In genomic region chr14:74085047-74085637, GRCh38 we compare ENCODE assay signal across 8 cellular contexts. TPM values are rescaled to one million over a fixed set of nuclear protein-coding genes. Genes with fewer than 3 reads are reported as not detected.
A peak's percentile ranks its signal among the peaks of the same experiment; 100 is the strongest.
DNase-seq lines count a peak whose midpoint lies in the region; ATAC-seq and TF ChIP-seq lines count a peak whose summit lies in the region.

No MANE protein-coding gene starts in this region.

- no CpG with 5 or more reads among the region's 26 CpGs for WGBS in mesendoderm (ENCODE audit: extremely low coverage, insufficient coverage, low lambda C conversion rate)
- 0% methylated on average over 26 of the region's 26 CpGs for WGBS in thyroid gland, 2 donors

- H3K4me1 ChIP-seq in SJSA1 (replicated peaks) (peaks cover 11% of the 10 kb centered on the region), mesendoderm (ENCODE audit: control insufficient read depth, low read depth, low read length) (peaks cover 5% of the 10 kb centered on the region), thyroid gland (peaks cover 3 to 14% of the 10 kb centered on the region in 2 donors)

- peak overlapping the region; percentile 87 for H3K4me3 Mint-ChIP-seq in dendritic cell treated with granulocyte-macrophage colony-stimulating factor and Interleukin-4, amounts not matched to agents 40 ng/mL and 50 ng/mL, for 4 days

- H3K9me3 ChIP-seq in SJSA1 (replicated peaks) (no peaks in the 10 kb centered on the region), thyroid gland (no peaks in the 10 kb centered on the region)

- peak overlapping the region; percentile 60 for H3K4me3 ChIP-seq in SJSA1
- peak overlapping the region; percentile 82 for H3K4me3 ChIP-seq in mesendoderm (ENCODE audit: low read length)
- peak overlapping the region in 2 of 3 donors; percentile 51 to 59 for H3K4me3 ChIP-seq in thyroid gland (replicated peaks in 1 of 3)

- H3K27me3 ChIP-seq in SJSA1 (replicated peaks) (no peaks in the 10 kb centered on the region), mesendoderm (ENCODE audit: insufficient read depth, low read length, poor library complexity) (no peaks in the 10 kb centered on the region), thyroid gland (no peaks in the 10 kb centered on the region)

- no peak overlapping the region for H2AK5ac ChIP-seq in mesendoderm (ENCODE audit: low read length)

- H3K56ac ChIP-seq in mesendoderm (ENCODE audit: low read length): peak overlapping the region; percentile 87

- H3K18ac ChIP-seq in mesendoderm (ENCODE audit: low read length): peak overlapping the region; percentile 34

- peak overlapping the region; percentile 82 for H3K9ac ChIP-seq in mesendoderm (ENCODE audit: low read length)

- H3K27ac ChIP-seq in SJSA1: peak overlapping the region; percentile 80
- H3K27ac ChIP-seq in mesendoderm (ENCODE audit: low read depth, low read length): no peak overlapping the region
- H3K27ac ChIP-seq in thyroid gland: peak overlapping the region in 2 of 3 donors; percentile 54 to 64

- peaks cover 3% of the 10 kb centered on the region for H3K79me2 ChIP-seq in mesendoderm (ENCODE audit: control insufficient read depth, insufficient read depth, low read length)

- H3K9me3 Mint-ChIP-seq in dendritic cell treated with granulocyte-macrophage colony-stimulating factor and Interleukin-4, amounts not matched to agents 40 ng/mL and 50 ng/mL, for 4 days: no peaks in the 10 kb centered on the region

- H3K4ac ChIP-seq in mesendoderm (ENCODE audit: low read depth, low read length): no peak overlapping the region

- no peak overlapping the region for H4K8ac ChIP-seq in mesendoderm (ENCODE audit: low read depth, low read length)

- TF ChIP-seq CTCF in thyroid gland (IDR thresholded peaks at IDR 0.05): no peak

- H3K36me3 Mint-ChIP-seq in dendritic cell treated with granulocyte-macrophage colony-stimulating factor and Interleukin-4, amounts not matched to agents 40 ng/mL and 50 ng/mL, for 4 days (ENCODE audit: low read depth): peaks cover 15% of the 10 kb centered on the region

- H3K4me1 Mint-ChIP-seq in dendritic cell treated with granulocyte-macrophage colony-stimulating factor and Interleukin-4, amounts not matched to agents 40 ng/mL and 50 ng/mL, for 4 days (ENCODE audit: low read depth): peaks cover 34% of the 10 kb centered on the region

- peak overlapping the region; percentile 89 for H3K27ac Mint-ChIP-seq in dendritic cell treated with granulocyte-macrophage colony-stimulating factor and Interleukin-4, amounts not matched to agents 40 ng/mL and 50 ng/mL, for 4 days

- no peak overlapping the region for H2BK15ac ChIP-seq in mesendoderm (replicated peaks; ENCODE audit: low read depth)

- peak; percentile 4 for ATAC-seq in HG02642 (IDR thresholded peaks at IDR 0.05; ENCODE audit: poor library complexity, unreplicated experiment)

- H3K27me3 Mint-ChIP-seq in dendritic cell treated with granulocyte-macrophage colony-stimulating factor and Interleukin-4, amounts not matched to agents 40 ng/mL and 50 ng/mL, for 4 days: no peaks in the 10 kb centered on the region

- H3K23ac ChIP-seq in mesendoderm (ENCODE audit: low read length): no peak overlapping the region

- H3K36me3 ChIP-seq in SJSA1 (0 out of 2 replicates have a peak, but pooled peaks cover 2% of the 10 kb centered on the region), mesendoderm (ENCODE audit: control insufficient read depth, insufficient read depth, low read length) (no peaks in the 10 kb centered on the region), thyroid gland (no peaks in the 10 kb centered on the region)

- peak in 1 of 2 donors; percentile 3 for TF ChIP-seq POLR2A in thyroid gland (IDR thresholded peaks at IDR 0.05)

- peak overlapping the region; percentile 58 for H3K4me2 ChIP-seq in mesendoderm (ENCODE audit: low read length)

- no peaks in the 10 kb centered on the region for H3K79me1 ChIP-seq in mesendoderm (ENCODE audit: low read length)

- no peak overlapping the region for H4K5ac ChIP-seq in mesendoderm (ENCODE audit: low read length)

- DNase-seq in NCI-H82 (lab: John Stamatoyannopoulos, UW) (peak; percentile 44), NCI-H82 treated with DMSO at 0.1 percent for 48 hours (lab: John Stamatoyannopoulos, UW; ENCODE audit: unreplicated experiment) (no peak), SJSA1 (ENCODE audit: low read depth in 1 of 2, low spot score in 2 of 2) (peak in 1 of 2 experiments; percentile 41), mesendoderm (peak; percentile 71), thyroid gland (no peak), NCI-H1048 (lab: John Stamatoyannopoulos, UW) (no peak)

- no peak overlapping the region for H2BK120ac ChIP-seq in mesendoderm (ENCODE audit: low read depth, low read length)

- H2BK5ac ChIP-seq in mesendoderm (ENCODE audit: low read length): no peak overlapping the region

- intact Hi-C loops in dendritic cell treated with granulocyte-macrophage colony-stimulating factor and Interleukin-4, amounts not matched to agents 40 ng/mL and 50 ng/mL, for 4 days (cut with micrococcal nuclease): loop anchor here (2.0 to 10.0 kb wide), 2 partner anchors 66 to 680 kb away; partner anchors contain the start of genes BBOF1, ENTPD5 and YLPM1
- intact Hi-C loops in thyroid gland (cut with DNase I): no loop called here

RNA-seq across cellular contexts. Expression of gene LIN52, which starts 0.4 kb away (rescaled TPM):
- total RNA-seq in SJSA1 (2014; rRNA removed; shearing (Covaris generic)): 21.7 and 41.6 TPM in 2 replicates
- 7.6 TPM for polyA plus RNA-seq in mesendoderm (2013, experiment 1 of 2)
- polyA plus RNA-seq in mesendoderm (2013, experiment 2 of 2): 7.4 TPM
- 10 to 100 TPM in 1 of 4 donors, 1 to 10 TPM in 3; 5.8 to 12.7 (median 8.1) TPM for total RNA-seq in thyroid gland

RNA-seq across cellular contexts. Expression of gene ALDH6A1, which starts 0.9 kb away (rescaled TPM):
- 14.2 and 16.5 TPM in 2 replicates for total RNA-seq in SJSA1 (2014; rRNA removed; shearing (Covaris generic))
- polyA plus RNA-seq in mesendoderm (2013, experiment 1 of 2): 3.4 TPM
- 3.6 TPM for polyA plus RNA-seq in mesendoderm (2013, experiment 2 of 2)
- total RNA-seq in thyroid gland: 10 to 100 TPM; 31.4 to 58.0 (median 44.4) TPM

Comparison
In these comparisons a context has a peak if more than half of its experiments do, and no peak if none do; other contexts are left out.
1. DNase-seq: peak in NCI-H82 (single experiment) and mesendoderm (single experiment); none in NCI-H82 treated with DMSO at 0.1 percent for 48 hours (single experiment), thyroid gland (0 of 2) and NCI-H1048 (single experiment).
2. Peak in every context shown above with its lines, with median percentiles within 50 percentile points of each other: H3K4me3 ChIP-seq.